ENCODE assay signal across 25 cellular contexts in genomic region chr13:100291626-100292025, GRCh38.
"Had no signal": no experiment of that assay in that cellular context is flagged by ENCODE, and none has a peak within 500 bp of the region (broad histone marks: within the 10 kb centered on the region; RNA-seq: fewer than 3 reads in every experiment).

No MANE protein-coding gene starts in this region.

- H3K27me3 ChIP-seq: gastroesophageal sphincter, ovary, suprapubic skin, tibial nerve had no signal

- H3K9me3 ChIP-seq: gastroesophageal sphincter, ovary, prostate gland, suprapubic skin, tibial nerve had no signal

- H3K4me2 ChIP-seq: smooth muscle cell had no signal

- H3K27ac Mint-ChIP-seq: activated naive CD4-positive, alpha-beta T cell treated with anti-CD3 and anti-CD28 coated beads, Interleukin-2, amount 50 U/mL, for 72 hours; activated T-cell treated with anti-CD3 and anti-CD28 coated beads, Interleukin-2, amount 50 U/mL, for 24 hours; nephron; stimulated activated naive B cell treated with anti-CD40 and anti-IgM and Interleukin-4, amounts not matched to agents 10 μg/mL and 1 μg/mL and 100 μg/mL, for 72 hours; T-cell; T-helper 2 cell treated with Interferon-gamma antibody and Interleukin-4, amounts not matched to agents 5 μg/mL and 100 μg/mL, for 36 hours had no signal

- H3K27me3 Mint-ChIP-seq: activated T-cell treated with anti-CD3 and anti-CD28 coated beads, Interleukin-2, amount 50 U/mL, for 24 hours; stimulated activated naive B cell treated with anti-CD40 and anti-IgM and Interleukin-4, amounts not matched to agents 10 μg/mL and 1 μg/mL and 100 μg/mL, for 72 hours; T-cell had no signal

- H3K4me1 ChIP-seq: gastroesophageal sphincter, prostate gland, suprapubic skin, tibial nerve had no signal

- H3K36me3 Mint-ChIP-seq: activated naive CD4-positive, alpha-beta T cell treated with anti-CD3 and anti-CD28 coated beads, Interleukin-2, amount 50 U/mL, for 72 hours had no signal

- H3K27ac ChIP-seq: gastroesophageal sphincter, ovary, prostate gland, suprapubic skin, tibial nerve had no signal

- H3K4me3 Mint-ChIP-seq: activated T-cell treated with anti-CD3 and anti-CD28 coated beads, Interleukin-2, amount 50 U/mL, for 24 hours; nephron; stimulated activated naive B cell treated with anti-CD40 and anti-IgM and Interleukin-4, amounts not matched to agents 10 μg/mL and 1 μg/mL and 100 μg/mL, for 72 hours; T-cell; T-helper 2 cell treated with Interferon-gamma antibody and Interleukin-4, amounts not matched to agents 5 μg/mL and 100 μg/mL, for 36 hours had no signal

- H3K9me3 Mint-ChIP-seq: activated naive CD4-positive, alpha-beta T cell treated with anti-CD3 and anti-CD28 coated beads, Interleukin-2, amount 50 U/mL, for 72 hours; activated T-cell treated with anti-CD3 and anti-CD28 coated beads, Interleukin-2, amount 50 U/mL, for 24 hours; nephron; stimulated activated naive B cell treated with anti-CD40 and anti-IgM and Interleukin-4, amounts not matched to agents 10 μg/mL and 1 μg/mL and 100 μg/mL, for 72 hours; T-cell; T-helper 2 cell treated with Interferon-gamma antibody and Interleukin-4, amounts not matched to agents 5 μg/mL and 100 μg/mL, for 36 hours had no signal

- H3K36me3 ChIP-seq: ovary, prostate gland, suprapubic skin had no signal

- DNase-seq: activated CD4-positive, alpha-beta T cell treated with anti-CD3 and anti-CD28 coated beads for 4 hours; activated CD4-positive, alpha-beta T cell treated with anti-CD3 and anti-CD28 coated beads, Interleukin-2, amount 50 U/mL, for 48 hours; activated CD4-positive, CD25-positive, alpha-beta regulatory T cell; activated CD8-positive, alpha-beta memory T cell treated with anti-CD3 and anti-CD28 coated beads for 24 hours; activated CD8-positive, alpha-beta memory T cell treated with anti-CD3 and anti-CD28 coated beads, Interleukin-2, amount 50 U/mL, for 4 hours; activated naive CD4-positive, alpha-beta T cell; activated T-cell treated with anti-CD3 and anti-CD28 coated beads, Interleukin-2, amount 50 U/mL, for 24 hours; effector CD8-positive, alpha-beta T cell; erythroblast; head of caudate nucleus; hippocampal formation; left cardiac atrium; left ventricle myocardium superior; ovary; stimulated activated CD4-positive, alpha-beta T cell treated with anti-CD3 and anti-CD28 coated beads, Interleukin-1b, Interleukin-23, amount 100 ng/mL, for 48 hours; stimulated activated naive B cell treated with anti-CD40 and anti-IgM and Interleukin-4, amounts not matched to agents 10 μg/mL and 1 μg/mL and 100 μg/mL, for 72 hours; T-cell had no signal

- ATAC-seq: activated naive CD4-positive, alpha-beta T cell treated with anti-CD3 and anti-CD28 coated beads, Interleukin-2, amount 50 U/mL, for 72 hours; gastroesophageal sphincter; left cardiac atrium; left ventricle myocardium superior; stimulated activated naive B cell treated with anti-CD40 and anti-IgM and Interleukin-4, amounts not matched to agents 10 μg/mL and 1 μg/mL and 100 μg/mL, for 72 hours; T-cell had no signal

- H3K4me3 ChIP-seq: gastroesophageal sphincter, ovary, prostate gland, smooth muscle cell, suprapubic skin, tibial nerve had no signal

- H3K4me1 Mint-ChIP-seq: stimulated activated naive B cell treated with anti-CD40 and anti-IgM and Interleukin-4, amounts not matched to agents 10 μg/mL and 1 μg/mL and 100 μg/mL, for 72 hours; T-cell had no signal
